1 cellular context compared by ENCODE assay signal in the genomic region with DNA sequence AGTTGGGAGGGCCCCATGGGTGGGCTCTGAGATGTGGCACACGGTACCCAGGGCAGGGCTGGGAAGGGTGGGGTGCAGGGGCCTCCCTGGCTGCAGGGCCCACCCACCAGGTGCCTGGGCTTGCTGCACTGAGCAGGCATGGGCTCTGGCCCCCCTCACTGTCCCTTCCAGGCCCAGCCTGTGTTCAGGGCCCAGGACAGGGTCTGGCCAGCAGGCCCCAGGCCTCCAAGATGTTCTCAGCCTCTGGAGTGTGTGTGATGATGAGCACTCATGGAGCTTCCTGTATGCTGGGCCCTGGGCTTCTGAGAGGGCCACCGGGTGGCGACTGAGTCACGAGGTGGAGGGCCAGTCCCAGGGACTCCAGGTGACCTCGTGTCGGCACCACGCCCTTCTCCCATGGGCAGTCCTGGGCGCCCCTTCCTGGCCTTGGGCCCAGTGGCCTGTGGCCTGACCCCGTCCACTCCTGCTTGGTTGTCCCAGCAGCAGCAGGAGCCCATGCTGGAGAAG.
A peak's percentile ranks its signal among the peaks of the same experiment; 100 is the strongest.
TF ChIP-seq lines count a peak whose summit lies in the region.

No MANE protein-coding gene starts in this region.

TF ChIP-seq in K562, 482 proteins besides CTCF, POLR2A, EP300 and RAD21 (continued from another document):
- TF ChIP-seq, protein P1, sequence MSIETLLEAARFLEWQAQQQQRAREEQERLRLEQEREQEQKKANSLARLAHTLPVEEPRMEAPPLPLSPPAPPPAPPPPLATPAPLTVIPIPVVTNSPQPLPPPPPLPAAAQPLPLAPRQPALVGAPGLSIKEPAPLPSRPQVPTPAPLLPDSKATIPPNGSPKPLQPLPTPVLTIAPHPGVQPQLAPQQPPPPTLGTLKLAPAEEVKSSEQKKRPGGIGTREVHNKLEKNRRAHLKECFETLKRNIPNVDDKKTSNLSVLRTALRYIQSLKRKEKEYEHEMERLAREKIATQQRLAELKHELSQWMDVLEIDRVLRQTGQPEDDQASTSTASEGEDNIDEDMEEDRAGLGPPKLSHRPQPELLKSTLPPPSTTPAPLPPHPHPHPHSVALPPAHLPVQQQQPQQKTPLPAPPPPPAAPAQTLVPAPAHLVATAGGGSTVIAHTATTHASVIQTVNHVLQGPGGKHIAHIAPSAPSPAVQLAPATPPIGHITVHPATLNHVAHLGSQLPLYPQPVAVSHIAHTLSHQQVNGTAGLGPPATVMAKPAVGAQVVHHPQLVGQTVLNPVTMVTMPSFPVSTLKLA (conservative IDR thresholded peaks at IDR 0.05), result no peak
- 0 out of 2 replicates have a peak, but pooled peaks have one; percentile 11 for TF ChIP-seq SMARCA4 (IDR thresholded peaks at IDR 0.05)
- TF ChIP-seq, protein P2, sequence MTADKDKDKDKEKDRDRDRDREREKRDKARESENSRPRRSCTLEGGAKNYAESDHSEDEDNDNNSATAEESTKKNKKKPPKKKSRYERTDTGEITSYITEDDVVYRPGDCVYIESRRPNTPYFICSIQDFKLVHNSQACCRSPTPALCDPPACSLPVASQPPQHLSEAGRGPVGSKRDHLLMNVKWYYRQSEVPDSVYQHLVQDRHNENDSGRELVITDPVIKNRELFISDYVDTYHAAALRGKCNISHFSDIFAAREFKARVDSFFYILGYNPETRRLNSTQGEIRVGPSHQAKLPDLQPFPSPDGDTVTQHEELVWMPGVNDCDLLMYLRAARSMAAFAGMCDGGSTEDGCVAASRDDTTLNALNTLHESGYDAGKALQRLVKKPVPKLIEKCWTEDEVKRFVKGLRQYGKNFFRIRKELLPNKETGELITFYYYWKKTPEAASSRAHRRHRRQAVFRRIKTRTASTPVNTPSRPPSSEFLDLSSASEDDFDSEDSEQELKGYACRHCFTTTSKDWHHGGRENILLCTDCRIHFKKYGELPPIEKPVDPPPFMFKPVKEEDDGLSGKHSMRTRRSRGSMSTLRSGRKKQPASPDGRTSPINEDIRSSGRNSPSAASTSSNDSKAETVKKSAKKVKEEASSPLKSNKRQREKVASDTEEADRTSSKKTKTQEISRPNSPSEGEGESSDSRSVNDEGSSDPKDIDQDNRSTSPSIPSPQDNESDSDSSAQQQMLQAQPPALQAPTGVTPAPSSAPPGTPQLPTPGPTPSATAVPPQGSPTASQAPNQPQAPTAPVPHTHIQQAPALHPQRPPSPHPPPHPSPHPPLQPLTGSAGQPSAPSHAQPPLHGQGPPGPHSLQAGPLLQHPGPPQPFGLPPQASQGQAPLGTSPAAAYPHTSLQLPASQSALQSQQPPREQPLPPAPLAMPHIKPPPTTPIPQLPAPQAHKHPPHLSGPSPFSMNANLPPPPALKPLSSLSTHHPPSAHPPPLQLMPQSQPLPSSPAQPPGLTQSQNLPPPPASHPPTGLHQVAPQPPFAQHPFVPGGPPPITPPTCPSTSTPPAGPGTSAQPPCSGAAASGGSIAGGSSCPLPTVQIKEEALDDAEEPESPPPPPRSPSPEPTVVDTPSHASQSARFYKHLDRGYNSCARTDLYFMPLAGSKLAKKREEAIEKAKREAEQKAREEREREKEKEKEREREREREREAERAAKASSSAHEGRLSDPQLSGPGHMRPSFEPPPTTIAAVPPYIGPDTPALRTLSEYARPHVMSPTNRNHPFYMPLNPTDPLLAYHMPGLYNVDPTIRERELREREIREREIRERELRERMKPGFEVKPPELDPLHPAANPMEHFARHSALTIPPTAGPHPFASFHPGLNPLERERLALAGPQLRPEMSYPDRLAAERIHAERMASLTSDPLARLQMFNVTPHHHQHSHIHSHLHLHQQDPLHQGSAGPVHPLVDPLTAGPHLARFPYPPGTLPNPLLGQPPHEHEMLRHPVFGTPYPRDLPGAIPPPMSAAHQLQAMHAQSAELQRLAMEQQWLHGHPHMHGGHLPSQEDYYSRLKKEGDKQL (CRISPR knock-in tag; IDR thresholded peaks at IDR 0.05; ENCODE audit: borderline replicate concordance), result no peak
- TF ChIP-seq ZNF507 (tag; conservative IDR thresholded peaks at IDR 0.05), result no peak
- TF ChIP-seq CBX1 (IDR thresholded peaks at IDR 0.05; ENCODE audit: low read depth), result no peak; the same call in 1 of the 2 replicates
- no peak for TF ChIP-seq ARID2 (IDR thresholded peaks at IDR 0.05)
- TF ChIP-seq, protein P3, sequence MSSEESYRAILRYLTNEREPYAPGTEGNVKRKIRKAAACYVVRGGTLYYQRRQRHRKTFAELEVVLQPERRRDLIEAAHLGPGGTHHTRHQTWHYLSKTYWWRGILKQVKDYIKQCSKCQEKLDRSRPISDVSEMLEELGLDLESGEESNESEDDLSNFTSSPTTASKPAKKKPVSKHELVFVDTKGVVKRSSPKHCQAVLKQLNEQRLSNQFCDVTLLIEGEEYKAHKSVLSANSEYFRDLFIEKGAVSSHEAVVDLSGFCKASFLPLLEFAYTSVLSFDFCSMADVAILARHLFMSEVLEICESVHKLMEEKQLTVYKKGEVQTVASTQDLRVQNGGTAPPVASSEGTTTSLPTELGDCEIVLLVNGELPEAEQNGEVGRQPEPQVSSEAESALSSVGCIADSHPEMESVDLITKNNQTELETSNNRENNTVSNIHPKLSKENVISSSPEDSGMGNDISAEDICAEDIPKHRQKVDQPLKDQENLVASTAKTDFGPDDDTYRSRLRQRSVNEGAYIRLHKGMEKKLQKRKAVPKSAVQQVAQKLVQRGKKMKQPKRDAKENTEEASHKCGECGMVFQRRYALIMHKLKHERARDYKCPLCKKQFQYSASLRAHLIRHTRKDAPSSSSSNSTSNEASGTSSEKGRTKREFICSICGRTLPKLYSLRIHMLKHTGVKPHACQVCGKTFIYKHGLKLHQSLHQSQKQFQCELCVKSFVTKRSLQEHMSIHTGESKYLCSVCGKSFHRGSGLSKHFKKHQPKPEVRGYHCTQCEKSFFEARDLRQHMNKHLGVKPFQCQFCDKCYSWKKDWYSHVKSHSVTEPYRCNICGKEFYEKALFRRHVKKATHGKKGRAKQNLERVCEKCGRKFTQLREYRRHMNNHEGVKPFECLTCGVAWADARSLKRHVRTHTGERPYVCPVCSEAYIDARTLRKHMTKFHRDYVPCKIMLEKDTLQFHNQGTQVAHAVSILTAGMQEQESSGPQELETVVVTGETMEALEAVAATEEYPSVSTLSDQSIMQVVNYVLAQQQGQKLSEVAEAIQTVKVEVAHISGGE (CRISPR knock-in tag; IDR thresholded peaks at IDR 0.05), result peak in 1 of 3 experiments; percentile 88; a peak in 2 of 6 replicates
- 0 out of 2 replicates have a peak, but pooled peaks have one; percentile 37 for TF ChIP-seq ESRRA (IDR thresholded peaks at IDR 0.05; ENCODE audit: borderline replicate concordance, low read depth)
- TF ChIP-seq RFX5 (IDR thresholded peaks at IDR 0.05; ENCODE audit: low read depth, low read length), result no peak
- TF ChIP-seq POLR3A (IDR thresholded peaks at IDR 0.05; ENCODE audit: borderline replicate concordance, extremely low read depth, insufficient read depth, insufficient read length), result no peak
- TF ChIP-seq YBX1 (IDR thresholded peaks at IDR 0.05), result no peak
- no peak for TF ChIP-seq SRSF9 (IDR thresholded peaks at IDR 0.05; ENCODE audit: borderline replicate concordance, low read depth, low read length)
- TF ChIP-seq, protein P4, sequence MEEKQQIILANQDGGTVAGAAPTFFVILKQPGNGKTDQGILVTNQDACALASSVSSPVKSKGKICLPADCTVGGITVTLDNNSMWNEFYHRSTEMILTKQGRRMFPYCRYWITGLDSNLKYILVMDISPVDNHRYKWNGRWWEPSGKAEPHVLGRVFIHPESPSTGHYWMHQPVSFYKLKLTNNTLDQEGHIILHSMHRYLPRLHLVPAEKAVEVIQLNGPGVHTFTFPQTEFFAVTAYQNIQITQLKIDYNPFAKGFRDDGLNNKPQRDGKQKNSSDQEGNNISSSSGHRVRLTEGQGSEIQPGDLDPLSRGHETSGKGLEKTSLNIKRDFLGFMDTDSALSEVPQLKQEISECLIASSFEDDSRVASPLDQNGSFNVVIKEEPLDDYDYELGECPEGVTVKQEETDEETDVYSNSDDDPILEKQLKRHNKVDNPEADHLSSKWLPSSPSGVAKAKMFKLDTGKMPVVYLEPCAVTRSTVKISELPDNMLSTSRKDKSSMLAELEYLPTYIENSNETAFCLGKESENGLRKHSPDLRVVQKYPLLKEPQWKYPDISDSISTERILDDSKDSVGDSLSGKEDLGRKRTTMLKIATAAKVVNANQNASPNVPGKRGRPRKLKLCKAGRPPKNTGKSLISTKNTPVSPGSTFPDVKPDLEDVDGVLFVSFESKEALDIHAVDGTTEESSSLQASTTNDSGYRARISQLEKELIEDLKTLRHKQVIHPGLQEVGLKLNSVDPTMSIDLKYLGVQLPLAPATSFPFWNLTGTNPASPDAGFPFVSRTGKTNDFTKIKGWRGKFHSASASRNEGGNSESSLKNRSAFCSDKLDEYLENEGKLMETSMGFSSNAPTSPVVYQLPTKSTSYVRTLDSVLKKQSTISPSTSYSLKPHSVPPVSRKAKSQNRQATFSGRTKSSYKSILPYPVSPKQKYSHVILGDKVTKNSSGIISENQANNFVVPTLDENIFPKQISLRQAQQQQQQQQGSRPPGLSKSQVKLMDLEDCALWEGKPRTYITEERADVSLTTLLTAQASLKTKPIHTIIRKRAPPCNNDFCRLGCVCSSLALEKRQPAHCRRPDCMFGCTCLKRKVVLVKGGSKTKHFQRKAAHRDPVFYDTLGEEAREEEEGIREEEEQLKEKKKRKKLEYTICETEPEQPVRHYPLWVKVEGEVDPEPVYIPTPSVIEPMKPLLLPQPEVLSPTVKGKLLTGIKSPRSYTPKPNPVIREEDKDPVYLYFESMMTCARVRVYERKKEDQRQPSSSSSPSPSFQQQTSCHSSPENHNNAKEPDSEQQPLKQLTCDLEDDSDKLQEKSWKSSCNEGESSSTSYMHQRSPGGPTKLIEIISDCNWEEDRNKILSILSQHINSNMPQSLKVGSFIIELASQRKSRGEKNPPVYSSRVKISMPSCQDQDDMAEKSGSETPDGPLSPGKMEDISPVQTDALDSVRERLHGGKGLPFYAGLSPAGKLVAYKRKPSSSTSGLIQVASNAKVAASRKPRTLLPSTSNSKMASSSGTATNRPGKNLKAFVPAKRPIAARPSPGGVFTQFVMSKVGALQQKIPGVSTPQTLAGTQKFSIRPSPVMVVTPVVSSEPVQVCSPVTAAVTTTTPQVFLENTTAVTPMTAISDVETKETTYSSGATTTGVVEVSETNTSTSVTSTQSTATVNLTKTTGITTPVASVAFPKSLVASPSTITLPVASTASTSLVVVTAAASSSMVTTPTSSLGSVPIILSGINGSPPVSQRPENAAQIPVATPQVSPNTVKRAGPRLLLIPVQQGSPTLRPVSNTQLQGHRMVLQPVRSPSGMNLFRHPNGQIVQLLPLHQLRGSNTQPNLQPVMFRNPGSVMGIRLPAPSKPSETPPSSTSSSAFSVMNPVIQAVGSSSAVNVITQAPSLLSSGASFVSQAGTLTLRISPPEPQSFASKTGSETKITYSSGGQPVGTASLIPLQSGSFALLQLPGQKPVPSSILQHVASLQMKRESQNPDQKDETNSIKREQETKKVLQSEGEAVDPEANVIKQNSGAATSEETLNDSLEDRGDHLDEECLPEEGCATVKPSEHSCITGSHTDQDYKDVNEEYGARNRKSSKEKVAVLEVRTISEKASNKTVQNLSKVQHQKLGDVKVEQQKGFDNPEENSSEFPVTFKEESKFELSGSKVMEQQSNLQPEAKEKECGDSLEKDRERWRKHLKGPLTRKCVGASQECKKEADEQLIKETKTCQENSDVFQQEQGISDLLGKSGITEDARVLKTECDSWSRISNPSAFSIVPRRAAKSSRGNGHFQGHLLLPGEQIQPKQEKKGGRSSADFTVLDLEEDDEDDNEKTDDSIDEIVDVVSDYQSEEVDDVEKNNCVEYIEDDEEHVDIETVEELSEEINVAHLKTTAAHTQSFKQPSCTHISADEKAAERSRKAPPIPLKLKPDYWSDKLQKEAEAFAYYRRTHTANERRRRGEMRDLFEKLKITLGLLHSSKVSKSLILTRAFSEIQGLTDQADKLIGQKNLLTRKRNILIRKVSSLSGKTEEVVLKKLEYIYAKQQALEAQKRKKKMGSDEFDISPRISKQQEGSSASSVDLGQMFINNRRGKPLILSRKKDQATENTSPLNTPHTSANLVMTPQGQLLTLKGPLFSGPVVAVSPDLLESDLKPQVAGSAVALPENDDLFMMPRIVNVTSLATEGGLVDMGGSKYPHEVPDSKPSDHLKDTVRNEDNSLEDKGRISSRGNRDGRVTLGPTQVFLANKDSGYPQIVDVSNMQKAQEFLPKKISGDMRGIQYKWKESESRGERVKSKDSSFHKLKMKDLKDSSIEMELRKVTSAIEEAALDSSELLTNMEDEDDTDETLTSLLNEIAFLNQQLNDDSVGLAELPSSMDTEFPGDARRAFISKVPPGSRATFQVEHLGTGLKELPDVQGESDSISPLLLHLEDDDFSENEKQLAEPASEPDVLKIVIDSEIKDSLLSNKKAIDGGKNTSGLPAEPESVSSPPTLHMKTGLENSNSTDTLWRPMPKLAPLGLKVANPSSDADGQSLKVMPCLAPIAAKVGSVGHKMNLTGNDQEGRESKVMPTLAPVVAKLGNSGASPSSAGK (IDR thresholded peaks at IDR 0.05), result no peak
- 0 out of 2 replicates have a peak, but pooled peaks have one; percentile 53 for TF ChIP-seq PTBP1 (IDR thresholded peaks at IDR 0.05; ENCODE audit: low read depth, low read length)
- no peak for TF ChIP-seq PRMT5 (CRISPR knock-in tag; IDR thresholded peaks at IDR 0.05)
- no peak for TF ChIP-seq POLR2AphosphoS2 (IDR thresholded peaks at IDR 0.05; ENCODE audit: low read length)
- TF ChIP-seq ZNF586 (CRISPR knock-in tag; conservative IDR thresholded peaks at IDR 0.05), result no peak
- no peak for TF ChIP-seq KDM1A (IDR thresholded peaks at IDR 0.05)
- no peak for TF ChIP-seq ZKSCAN3 (CRISPR knock-in tag; IDR thresholded peaks at IDR 0.05)
- no peak for TF ChIP-seq ZNF644 (tag; IDR thresholded peaks at IDR 0.05; ENCODE audit: low read depth)
